Comparison of ENCODE assay signal across 8 cellular contexts in the genomic region with DNA sequence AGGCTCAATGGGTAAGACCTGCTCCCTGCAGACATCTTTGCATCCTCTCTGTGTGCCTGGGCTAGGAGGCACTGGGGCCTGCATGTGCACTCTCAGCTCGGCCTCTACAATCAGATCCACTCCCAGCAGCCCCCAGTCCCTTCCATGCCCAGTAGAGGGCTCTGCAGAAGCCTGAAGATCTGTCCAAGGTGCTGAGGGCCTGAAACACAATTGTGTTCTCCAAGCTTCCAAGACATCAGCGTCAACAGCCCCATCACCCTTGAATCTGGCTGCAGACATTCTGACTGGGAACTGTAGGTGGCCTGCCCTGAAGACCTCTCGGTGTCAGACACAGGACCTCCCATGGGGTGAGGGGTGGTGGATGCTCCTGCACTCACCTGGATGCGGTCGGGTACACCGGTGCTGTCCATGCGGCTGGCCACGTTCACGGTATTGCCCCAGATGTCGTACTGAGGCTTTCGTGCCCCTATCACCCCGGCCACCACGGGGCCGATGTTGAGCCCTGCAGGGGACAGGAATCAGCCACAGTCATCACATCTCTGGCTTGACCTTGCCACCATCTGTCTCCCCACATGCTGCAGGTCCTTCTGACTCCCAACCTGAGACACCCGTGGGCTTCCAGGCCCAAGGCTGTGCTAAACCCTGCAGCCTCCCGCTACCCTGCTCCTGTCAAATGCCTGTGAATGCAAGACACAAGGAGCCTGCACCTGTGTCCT.
DNase-seq lines count a peak whose midpoint lies in the region; ATAC-seq and TF ChIP-seq lines count a peak whose summit lies in the region.

No MANE protein-coding gene starts in this region.

- H3K27ac ChIP-seq in caudate nucleus (ENCODE audit: low read depth, low read length) (peak overlapping the region; percentile 62), tibial artery (no peak overlapping the region)

- no peak overlapping the region for H3K27ac Mint-ChIP-seq in activated CD4-positive, alpha-beta T cell treated with anti-CD3 and anti-CD28 coated beads for 36 hours

- no peaks in the 10 kb centered on the region for H3K4me1 ChIP-seq in tibial artery

- no peaks in the 10 kb centered on the region for H3K27me3 Mint-ChIP-seq in activated CD4-positive, alpha-beta T cell treated with anti-CD3 and anti-CD28 coated beads for 36 hours

- no peak overlapping the region for H3K4me3 Mint-ChIP-seq in activated CD4-positive, alpha-beta T cell treated with anti-CD3 and anti-CD28 coated beads for 36 hours

- no peaks in the 10 kb centered on the region for H3K9me3 ChIP-seq in tibial artery

- no peak overlapping the region for H3K4me3 ChIP-seq in tibial artery

- H3K27me3 ChIP-seq in tibial artery, result no peaks in the 10 kb centered on the region

- peak; percentile 83 for ATAC-seq in activated CD4-positive, alpha-beta T cell treated with anti-CD3 and anti-CD28 coated beads for 36 hours
- ATAC-seq in HG02678 (IDR thresholded peaks at IDR 0.05; ENCODE audit: unreplicated experiment) (peak; percentile 55), GM19395 (IDR thresholded peaks at IDR 0.05; ENCODE audit: unreplicated experiment) (no peak)

- peak; percentile 46 to 57 for TF ChIP-seq CTCF in tibial artery (IDR thresholded peaks at IDR 0.05)

- peak; percentile 69 for DNase-seq in activated CD4-positive, alpha-beta T cell treated with anti-CD3 and anti-CD28 coated beads for 36 hours
- no peak for DNase-seq in activated CD4-positive, alpha-beta T cell treated with anti-CD3 and anti-CD28 coated beads for 4 hours
- DNase-seq in RKO (ENCODE audit: low spot score), result peak; percentile 75
- peak in 3 of 61 donors; percentile 17 to 30 (median 28) for DNase-seq in caudate nucleus (lab: John Stamatoyannopoulos, UW)
- DNase-seq in left kidney (ENCODE audit: low read depth, low spot score), result peak; percentile 87
- DNase-seq in tibial artery, result peak in 1 of 2 donors; percentile 61

- POLR2A ChIA-PET in activated CD4-positive, alpha-beta T cell treated with anti-CD3 and anti-CD28 coated beads for 36 hours (lab: Charles Lee), result no interaction called here

- peaks cover 81 to 95% (median 83%) of the 10 kb centered on the region in 3 donors for H3K36me3 ChIP-seq in tibial artery

- CTCF ChIA-PET in activated CD4-positive, alpha-beta T cell treated with anti-CD3 and anti-CD28 coated beads for 36 hours (lab: Charles Lee), result interaction anchor here (0.7 to 1.1 kb wide), 3 partner anchors 13 to 23 kb away, joined by 3 read pairs; no protein-coding TSS in a partner anchor

- no peaks in the 10 kb centered on the region for H3K9me3 Mint-ChIP-seq in activated CD4-positive, alpha-beta T cell treated with anti-CD3 and anti-CD28 coated beads for 36 hours (ENCODE audit: low read depth)

- intact Hi-C loops in activated CD4-positive, alpha-beta T cell treated with anti-CD3 and anti-CD28 coated beads for 36 hours (cut with DNase I, micrococcal nuclease), result no loop called here
- intact Hi-C loops in tibial artery (cut with DNase I; ENCODE audit: low total_unique reads), result no loop called here

- no peaks in the 10 kb centered on the region for H3K4me1 Mint-ChIP-seq in activated CD4-positive, alpha-beta T cell treated with anti-CD3 and anti-CD28 coated beads for 36 hours

- no peaks in the 10 kb centered on the region for H3K36me3 Mint-ChIP-seq in activated CD4-positive, alpha-beta T cell treated with anti-CD3 and anti-CD28 coated beads for 36 hours (ENCODE audit: low read depth)

Comparison
In these comparisons a context has a peak if more than half of its experiments do, and no peak if none do; other contexts are left out.
1. DNase-seq: peak in activated CD4-positive, alpha-beta T cell treated with anti-CD3 and anti-CD28 coated beads for 36 hours (single experiment), RKO (single experiment) and left kidney (single experiment); none in activated CD4-positive, alpha-beta T cell treated with anti-CD3 and anti-CD28 coated beads for 4 hours (0 of 2).